ENCODE assay signal across 1 cellular context in genomic region chr7:1503816-1504775, GRCh38.
TF ChIP-seq lines count a peak whose summit lies in the region.

Gene INTS1, minus strand, starts transcription at chr7:1504389. Its CDS starts 429 bp downstream, at chr7:1503960.

TF ChIP-seq in HepG2, 621 proteins besides CTCF, POLR2A, EP300 and RAD21 (continued from another document and continues in another):
- no peak for TF ChIP-seq ZNF597 (CRISPR knock-in tag; IDR thresholded peaks at IDR 0.05)
- no peak for TF ChIP-seq ZNF354B (CRISPR knock-in tag; IDR thresholded peaks at IDR 0.05)
- TF ChIP-seq LRRFIP1 (CRISPR knock-in tag; conservative IDR thresholded peaks at IDR 0.05): no peak
- TF ChIP-seq ZNF609 (CRISPR knock-in tag; IDR thresholded peaks at IDR 0.05; ENCODE audit: borderline replicate concordance): 0 out of 2 replicates have a peak, but pooled peaks have one; percentile 27
- TF ChIP-seq AGO1 (IDR thresholded peaks at IDR 0.05; ENCODE audit: low read depth, low read length, poor library complexity, severe bottlenecking): no peak
- no peak for TF ChIP-seq EZH2 (conservative IDR thresholded peaks at IDR 0.05; ENCODE audit: low read depth, low read length)
- TF ChIP-seq SRSF4 (IDR thresholded peaks at IDR 0.05; ENCODE audit: low read depth, low read length, poor library complexity, severe bottlenecking): no peak
- no peak for TF ChIP-seq HNRNPUL1 (IDR thresholded peaks at IDR 0.05; ENCODE audit: low read depth, low read length)
- peak; percentile 55; the same call in 1 of the 2 replicates for TF ChIP-seq JUN (CRISPR knock-in tag; IDR thresholded peaks at IDR 0.05)
- peak; percentile 75 for TF ChIP-seq ELF3 (CRISPR knock-in tag; IDR thresholded peaks at IDR 0.05)
- TF ChIP-seq MED8 (CRISPR knock-in tag; IDR thresholded peaks at IDR 0.05; ENCODE audit: insufficient replicate concordance): no peak
- no peak for TF ChIP-seq ZNF513 (CRISPR knock-in tag; conservative IDR thresholded peaks at IDR 0.05)
- no peak for TF ChIP-seq ZSCAN22 (CRISPR knock-in tag; IDR thresholded peaks at IDR 0.05)
- no peak for TF ChIP-seq ZBTB10 (CRISPR knock-in tag; IDR thresholded peaks at IDR 0.05; ENCODE audit: borderline replicate concordance)
- TF ChIP-seq MAX (IDR thresholded peaks at IDR 0.05): peak; percentile 96
- TF ChIP-seq ZSCAN29 (CRISPR knock-in tag; conservative IDR thresholded peaks at IDR 0.05): no peak
- TF ChIP-seq ZFP91 (CRISPR knock-in tag; IDR thresholded peaks at IDR 0.05; ENCODE audit: borderline replicate concordance): peak; percentile 78; the same call in 1 of the 2 replicates
- no peak for TF ChIP-seq TMF1 (CRISPR knock-in tag; IDR thresholded peaks at IDR 0.05; ENCODE audit: low read depth)
- TF ChIP-seq ZKSCAN5 (CRISPR knock-in tag; IDR thresholded peaks at IDR 0.05): no peak
- TF ChIP-seq CSRNP2 (CRISPR knock-in tag; conservative IDR thresholded peaks at IDR 0.05; ENCODE audit: low read depth): no peak
- TF ChIP-seq ZNF562 (CRISPR knock-in tag; IDR thresholded peaks at IDR 0.05; ENCODE audit: borderline replicate concordance): no peak
- TF ChIP-seq HIVEP1 (CRISPR knock-in tag; IDR thresholded peaks at IDR 0.05): no peak
- TF ChIP-seq ZUFSP (CRISPR knock-in tag; IDR thresholded peaks at IDR 0.05; ENCODE audit: borderline replicate concordance): no peak
- TF ChIP-seq MLLT10 (CRISPR knock-in tag; IDR thresholded peaks at IDR 0.05): no peak
- peak; percentile 98 for TF ChIP-seq PHF20 (CRISPR knock-in tag; IDR thresholded peaks at IDR 0.05)
- no peak for TF ChIP-seq RARA (CRISPR knock-in tag; IDR thresholded peaks at IDR 0.05)
- TF ChIP-seq HNRNPLL (IDR thresholded peaks at IDR 0.05; ENCODE audit: low read depth, low read length, poor library complexity, severe bottlenecking): peak; percentile 44
- TF ChIP-seq ZMAT5 (CRISPR knock-in tag; IDR thresholded peaks at IDR 0.05; ENCODE audit: borderline replicate concordance, low read depth): no peak
- TF ChIP-seq ZNF331 (CRISPR knock-in tag; IDR thresholded peaks at IDR 0.05): peak; percentile 63; the same call in 1 of the 2 replicates
- TF ChIP-seq ZFP1 (CRISPR knock-in tag; IDR thresholded peaks at IDR 0.05): 0 out of 2 replicates have a peak, but pooled peaks have one; percentile 36
- TF ChIP-seq NCOA1 (CRISPR knock-in tag; IDR thresholded peaks at IDR 0.05): no peak; the same call in 1 of the 2 replicates
- TF ChIP-seq KLF6 (CRISPR knock-in tag; IDR thresholded peaks at IDR 0.05): no peak; the same call in 1 of the 2 replicates
- TF ChIP-seq ZNF644 (CRISPR knock-in tag; IDR thresholded peaks at IDR 0.05; ENCODE audit: low read depth): no peak
